ENCODE assay signal across 33 cellular contexts in genomic region chr5:30103056-30104020, GRCh38.
A peak's percentile ranks its signal among the peaks of the same experiment; 100 is the strongest.
DNase-seq lines count a peak whose midpoint lies in the region; ATAC-seq and TF ChIP-seq lines count a peak whose summit lies in the region.
"Had no signal": no experiment of that assay in that cellular context is flagged by ENCODE, and none has a peak within 500 bp of the region (broad histone marks: within the 10 kb centered on the region; RNA-seq: fewer than 3 reads in every experiment).

No MANE protein-coding gene starts in this region.

- CTCF ChIA-PET in MCF 10A (lab: Yijun Ruan, JAX) = interaction anchor here (0.5 to 2.4 kb wide), 4 partner anchors 61 to 1129 kb away, joined by 3 to 6 read pairs (median 4); no protein-coding TSS in a partner anchor

- H3K27ac Mint-ChIP-seq in MCF 10A (ENCODE audit: low read depth, unreplicated experiment) = peak overlapping the region; percentile 88
- H3K27ac Mint-ChIP-seq: activated CD4-positive, alpha-beta memory T cell treated with anti-CD3 and anti-CD28 coated beads for 36 hours; activated naive CD4-positive, alpha-beta T cell treated with anti-CD3 and anti-CD28 coated beads, Interleukin-2, amount 50 U/mL, for 72 hours; activated T-helper 17 cell treated with anti-CD3 and anti-CD28 coated beads, Interleukin-2, amount 50 U/mL, for 72 hours; B cell; H9; naive thymus-derived CD4-positive, alpha-beta T cell; stimulated activated naive B cell treated with anti-CD40 and anti-IgM and Interleukin-4, amounts not matched to agents 10 μg/mL and 1 μg/mL and 100 μg/mL, for 72 hours had no signal

- H3K4me1 Mint-ChIP-seq in MCF 10A (ENCODE audit: insufficient read depth, unreplicated experiment) = peaks cover 33% of the 10 kb centered on the region
- H3K4me1 Mint-ChIP-seq: activated T-helper 17 cell treated with anti-CD3 and anti-CD28 coated beads, Interleukin-2, amount 50 U/mL, for 72 hours; B cell; naive thymus-derived CD4-positive, alpha-beta T cell; stimulated activated naive B cell treated with anti-CD40 and anti-IgM and Interleukin-4, amounts not matched to agents 10 μg/mL and 1 μg/mL and 100 μg/mL, for 72 hours had no signal

- H3K4me3 ChIP-seq in breast epithelium (no peak overlapping the region), fibroblast of the aortic adventitia (ENCODE audit: low read depth, low read length) (no peak overlapping the region)
- H3K4me3 ChIP-seq: dorsolateral prefrontal cortex, PC-9, psoas muscle, sigmoid colon, SJCRH30 had no signal

- H3K27me3 Mint-ChIP-seq in MCF 10A (ENCODE audit: insufficient read depth, unreplicated experiment) = no peaks in the 10 kb centered on the region
- H3K27me3 Mint-ChIP-seq: activated CD4-positive, alpha-beta memory T cell treated with anti-CD3 and anti-CD28 coated beads for 36 hours; activated T-helper 17 cell treated with anti-CD3 and anti-CD28 coated beads, Interleukin-2, amount 50 U/mL, for 72 hours; B cell; naive thymus-derived CD4-positive, alpha-beta T cell; stimulated activated naive B cell treated with anti-CD40 and anti-IgM and Interleukin-4, amounts not matched to agents 10 μg/mL and 1 μg/mL and 100 μg/mL, for 72 hours had no signal

- intact Hi-C loops in MCF 10A (cut with micrococcal nuclease) (no loop called here), breast epithelium (cut with DNase I; ENCODE audit: low total_unique reads) (no loop called here)

- H3K36me3 Mint-ChIP-seq in MCF 10A (ENCODE audit: insufficient read depth, unreplicated experiment) = no peaks in the 10 kb centered on the region
- H3K36me3 Mint-ChIP-seq: activated CD4-positive, alpha-beta memory T cell treated with anti-CD3 and anti-CD28 coated beads for 36 hours; activated naive CD4-positive, alpha-beta T cell treated with anti-CD3 and anti-CD28 coated beads, Interleukin-2, amount 50 U/mL, for 72 hours; naive thymus-derived CD4-positive, alpha-beta T cell; stimulated activated naive B cell treated with anti-CD40 and anti-IgM and Interleukin-4, amounts not matched to agents 10 μg/mL and 1 μg/mL and 100 μg/mL, for 72 hours had no signal

- ATAC-seq in HG02763 (IDR thresholded peaks at IDR 0.05; ENCODE audit: unreplicated experiment) = no peak
- ATAC-seq: activated CD4-positive, CD25-positive, alpha-beta regulatory T cell treated with anti-CD3 and anti-CD28 coated beads, Interleukin-2, amount 50 U/mL, for 24 hours; activated naive CD4-positive, alpha-beta T cell treated with anti-CD3 and anti-CD28 coated beads, Interleukin-2, amount 50 U/mL, for 72 hours; activated T-helper 17 cell treated with anti-CD3 and anti-CD28 coated beads, Interleukin-2, amount 50 U/mL, for 72 hours; naive thymus-derived CD4-positive, alpha-beta T cell; psoas muscle; stimulated activated naive B cell treated with anti-CD40 and anti-IgM and Interleukin-4, amounts not matched to agents 10 μg/mL and 1 μg/mL and 100 μg/mL, for 72 hours had no signal

- TF ChIP-seq CTCF in MCF 10A (IDR thresholded peaks at IDR 0.05; ENCODE audit: unreplicated experiment) (no peak), breast epithelium (IDR thresholded peaks at IDR 0.05) (no peak), fibroblast of the aortic adventitia (IDR thresholded peaks at IDR 0.05; ENCODE audit: insufficient read depth, low read length) (no peak)

- H3K9me3 ChIP-seq in breast epithelium = no peaks in the 10 kb centered on the region
- H3K9me3 ChIP-seq: psoas muscle, sigmoid colon, SJCRH30 had no signal

- H3K36me3 ChIP-seq in breast epithelium = no peaks in the 10 kb centered on the region
- H3K36me3 ChIP-seq: sigmoid colon, SJCRH30 had no signal

- POLR2A ChIA-PET in MCF 10A (lab: Yijun Ruan, JAX) = interaction anchor here (0.6 kb wide), 1 partner anchor 153 kb away, joined by 3 read pairs; no protein-coding TSS in a partner anchor

- H3K4me3 Mint-ChIP-seq in MCF 10A (ENCODE audit: unreplicated experiment) = peak overlapping the region; percentile 67
- H3K4me3 Mint-ChIP-seq: activated CD4-positive, alpha-beta memory T cell treated with anti-CD3 and anti-CD28 coated beads for 36 hours; activated T-helper 17 cell treated with anti-CD3 and anti-CD28 coated beads, Interleukin-2, amount 50 U/mL, for 72 hours; B cell; H9; naive thymus-derived CD4-positive, alpha-beta T cell; stimulated activated naive B cell treated with anti-CD40 and anti-IgM and Interleukin-4, amounts not matched to agents 10 μg/mL and 1 μg/mL and 100 μg/mL, for 72 hours had no signal

- BruUV-seq in MCF 10A (replicated peaks; lab: Mats Ljungman, UMichigan) = no TSS peak

- DNase-seq in MCF 10A (ENCODE audit: unreplicated experiment) (peak; percentile 63), breast epithelium (ENCODE audit: low spot score in 2 of 2) (no peak), amniotic epithelial cell (ENCODE audit: low read depth) (peak; percentile 51), fibroblast of the aortic adventitia (ENCODE audit: low read depth) (peak; percentile 75), NCI-H82 (lab: John Stamatoyannopoulos, UW) (no peak), NCI-H510A treated with DMSO at 0.1 percent for 48 hours (lab: John Stamatoyannopoulos, UW) (no peak), GM19238 (ENCODE audit: insufficient read length, low spot score) (no peak)
- DNase-seq: 8988T; activated CD4-positive, alpha-beta memory T cell treated with anti-CD3 and anti-CD28 coated beads for 36 hours; activated CD8-positive, alpha-beta memory T cell treated with anti-CD3 and anti-CD28 coated beads, Interleukin-2, amount 50 U/mL, for 48 hours; anterior cingulate cortex; DMS153; dorsolateral prefrontal cortex; H9; kidney; midbrain; naive thymus-derived CD4-positive, alpha-beta T cell; NCI-H1694; NCI-H524; NK-92 treated with Interleukin-12 subunit alpha and Interleukin-12 subunit beta, amount 100 ng/mL, for 24 hours; nucleus accumbens; PC-9; psoas muscle; sigmoid colon; SJCRH30; stimulated activated CD4-positive, alpha-beta T cell treated with anti-CD3 and anti-CD28 coated beads, Interleukin-15, amount 100 ng/mL, for 24 hours; stimulated activated naive B cell treated with anti-CD40 and anti-IgM and Interleukin-4, amounts not matched to agents 10 μg/mL and 1 μg/mL and 100 μg/mL, for 72 hours had no signal

- no peak overlapping the region for H3K27ac ChIP-seq in breast epithelium
- H3K27ac ChIP-seq: dorsolateral prefrontal cortex, KMS-11, PC-9, psoas muscle, sigmoid colon, SJCRH30 had no signal

- H3K27me3 ChIP-seq in breast epithelium = no peaks in the 10 kb centered on the region
- H3K27me3 ChIP-seq: dorsolateral prefrontal cortex, sigmoid colon, SJCRH30 had no signal

- TF ChIP-seq POLR2A in breast epithelium (IDR thresholded peaks at IDR 0.05) = no peak

- H3K4me1 ChIP-seq in breast epithelium = no peaks in the 10 kb centered on the region
- H3K4me1 ChIP-seq: psoas muscle, sigmoid colon, SJCRH30 had no signal

- no peaks in the 10 kb centered on the region for H3K9me3 Mint-ChIP-seq in MCF 10A (ENCODE audit: unreplicated experiment)
- H3K9me3 Mint-ChIP-seq: H9 had no signal

Comparison
In these comparisons a context has a peak if more than half of its experiments do, and no peak if none do; other contexts are left out.
1. DNase-seq: peak in MCF 10A (single experiment), amniotic epithelial cell (single experiment) and fibroblast of the aortic adventitia (single experiment); none in breast epithelium (0 of 2), NCI-H82 (single experiment), NCI-H510A treated with DMSO at 0.1 percent for 48 hours (single experiment) and GM19238 (single experiment).